ENCODE assay signal across 1 cellular context in genomic region chr20:43936805-43937204, GRCh38.
TF ChIP-seq lines count a peak whose summit lies in the region.

No MANE protein-coding gene starts in this region.

TF ChIP-seq in IMR-90, 13 proteins besides CTCF, POLR2A, EP300 and RAD21:
- TF ChIP-seq RFX5 (IDR thresholded peaks at IDR 0.05; ENCODE audit: low read depth, low read length), result no peak
- no peak for TF ChIP-seq MAZ (IDR thresholded peaks at IDR 0.05; ENCODE audit: borderline replicate concordance, low read depth, low read length)
- TF ChIP-seq MAFK (IDR thresholded peaks at IDR 0.05; ENCODE audit: low read depth, low read length), result no peak
- no peak for TF ChIP-seq MXI1 (IDR thresholded peaks at IDR 0.05; ENCODE audit: borderline replicate concordance, low read depth, low read length)
- no peak for TF ChIP-seq FOS (IDR thresholded peaks at IDR 0.05; ENCODE audit: low read depth, low read length)
- no peak for TF ChIP-seq SMC3 (IDR thresholded peaks at IDR 0.05; ENCODE audit: low read depth, low read length)
- TF ChIP-seq, protein P1, sequence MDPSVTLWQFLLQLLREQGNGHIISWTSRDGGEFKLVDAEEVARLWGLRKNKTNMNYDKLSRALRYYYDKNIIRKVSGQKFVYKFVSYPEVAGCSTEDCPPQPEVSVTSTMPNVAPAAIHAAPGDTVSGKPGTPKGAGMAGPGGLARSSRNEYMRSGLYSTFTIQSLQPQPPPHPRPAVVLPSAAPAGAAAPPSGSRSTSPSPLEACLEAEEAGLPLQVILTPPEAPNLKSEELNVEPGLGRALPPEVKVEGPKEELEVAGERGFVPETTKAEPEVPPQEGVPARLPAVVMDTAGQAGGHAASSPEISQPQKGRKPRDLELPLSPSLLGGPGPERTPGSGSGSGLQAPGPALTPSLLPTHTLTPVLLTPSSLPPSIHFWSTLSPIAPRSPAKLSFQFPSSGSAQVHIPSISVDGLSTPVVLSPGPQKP (IDR thresholded peaks at IDR 0.05; ENCODE audit: borderline replicate concordance, low read depth, low read length), result no peak
- no peak for TF ChIP-seq CEBPB (IDR thresholded peaks at IDR 0.05; ENCODE audit: low read depth, low read length)
- TF ChIP-seq BHLHE40 (IDR thresholded peaks at IDR 0.05; ENCODE audit: low read depth, low read length), result no peak
